In the genomic region with DNA sequence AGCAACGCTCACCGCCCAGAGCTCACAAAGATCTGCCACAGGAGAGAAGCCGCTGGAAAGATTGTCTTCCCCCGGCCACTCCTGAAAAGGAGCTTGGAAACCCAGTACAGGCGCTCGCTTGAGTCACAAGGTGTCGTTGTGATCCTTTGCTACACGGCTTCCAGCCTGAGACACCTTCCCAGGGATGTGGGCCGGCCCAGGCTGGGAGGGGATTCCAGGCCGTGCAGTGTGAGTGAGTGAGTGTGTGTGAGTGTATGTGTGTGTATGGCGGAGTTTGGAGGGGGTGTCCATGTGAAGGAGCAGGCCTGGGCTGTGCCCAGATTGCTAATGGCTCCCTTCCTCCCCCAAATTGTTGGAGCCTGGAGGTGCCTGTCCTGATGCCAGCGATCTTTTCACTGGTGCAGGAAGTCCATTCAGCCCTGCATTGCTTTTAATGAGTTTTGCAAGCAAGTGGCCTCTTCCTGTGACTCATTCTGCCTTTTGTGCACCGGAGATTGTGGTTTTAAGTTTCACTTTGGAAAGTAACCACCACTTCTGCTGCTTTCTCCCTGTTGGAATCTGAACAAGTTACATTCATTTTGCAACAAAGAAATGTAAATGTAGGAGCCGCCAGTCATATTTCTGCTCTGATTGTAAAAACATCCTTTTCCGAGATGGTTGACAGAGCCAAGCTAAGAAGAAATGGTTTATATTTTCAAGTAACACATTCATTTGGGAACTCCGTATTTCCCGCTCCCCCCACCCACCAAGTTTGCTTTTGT, we compare ENCODE assay signal across 8 cellular contexts.
DNase-seq lines count a peak whose midpoint lies in the region; ATAC-seq lines count a peak whose summit lies in the region.

No MANE protein-coding gene starts in this region.

- peaks cover 9% of the 10 kb centered on the region for H3K9me3 Mint-ChIP-seq in central memory CD8-positive, alpha-beta T cell

- ATAC-seq in Right ventricle myocardium inferior (peak; percentile 83), HG02870 (IDR thresholded peaks at IDR 0.05; ENCODE audit: unreplicated experiment) (peak; percentile 84)
- ATAC-seq in central memory CD8-positive, alpha-beta T cell (replicated peaks; ENCODE audit: extremely low read depth, poor library complexity, severe bottlenecking) = peak; percentile 80

- DNase-seq in Right ventricle myocardium inferior (ENCODE audit: missing footprints) (peak; percentile 73), cardiac septum (ENCODE audit: low spot score) (no peak), NCI-H187 treated with DMSO at 0.1 percent for 48 hours (lab: John Stamatoyannopoulos, UW) (peak; percentile 60), UCSD-AML1 (lab: John Stamatoyannopoulos, UW; ENCODE audit: unreplicated experiment) (peak; percentile 68), kidney glomerular epithelial cell (lab: John Stamatoyannopoulos, UW) (peak; percentile 90)
- no peak for DNase-seq in central memory CD8-positive, alpha-beta T cell (ENCODE audit: low spot score in 2 of 2)
- peak; percentile 8 to 11 for DNase-seq in stimulated activated CD4-positive, alpha-beta T cell treated with anti-CD3 and anti-CD28 coated beads, Interleukin-15, amount 100 ng/mL, for 1 hour (ENCODE audit: low read depth in 1 of 2, low spot score in 1 of 2)

- H3K4me1 Mint-ChIP-seq in central memory CD8-positive, alpha-beta T cell = peaks cover 34% of the 10 kb centered on the region

- H3K27me3 Mint-ChIP-seq in central memory CD8-positive, alpha-beta T cell = no peaks in the 10 kb centered on the region

- H3K27ac Mint-ChIP-seq in central memory CD8-positive, alpha-beta T cell (ENCODE audit: low read depth) = no peak overlapping the region

- intact Hi-C loops in Right ventricle myocardium inferior (cut with DNase I) (loop anchor here (1.0 to 5.0 kb wide), 4 partner anchors 886 to 1177 kb away; a partner anchor contains a TSS), cardiac septum (cut with DNase I) (loop anchor here (1.0 to 10.0 kb wide), 5 partner anchors 487 to 1177 kb away; a partner anchor contains a TSS)

- H3K4me3 Mint-ChIP-seq in central memory CD8-positive, alpha-beta T cell = peak overlapping the region; percentile 69

- peaks cover 14% of the 10 kb centered on the region for H3K36me3 Mint-ChIP-seq in central memory CD8-positive, alpha-beta T cell (ENCODE audit: insufficient read depth)

Comparison
In these comparisons a context has a peak if more than half of its experiments do, and no peak if none do; other contexts are left out.
1. DNase-seq: peak in Right ventricle myocardium inferior (single experiment), NCI-H187 treated with DMSO at 0.1 percent for 48 hours (single experiment), UCSD-AML1 (single experiment), kidney glomerular epithelial cell (single experiment) and stimulated activated CD4-positive, alpha-beta T cell treated with anti-CD3 and anti-CD28 coated beads, Interleukin-15, amount 100 ng/mL, for 1 hour (2 of 2); none in cardiac septum (single experiment) and central memory CD8-positive, alpha-beta T cell (0 of 2).
2. Peak in every context shown above with its lines, with median percentiles within 50 percentile points of each other: ATAC-seq.